8 cellular contexts compared by ENCODE assay signal in the genomic region with DNA sequence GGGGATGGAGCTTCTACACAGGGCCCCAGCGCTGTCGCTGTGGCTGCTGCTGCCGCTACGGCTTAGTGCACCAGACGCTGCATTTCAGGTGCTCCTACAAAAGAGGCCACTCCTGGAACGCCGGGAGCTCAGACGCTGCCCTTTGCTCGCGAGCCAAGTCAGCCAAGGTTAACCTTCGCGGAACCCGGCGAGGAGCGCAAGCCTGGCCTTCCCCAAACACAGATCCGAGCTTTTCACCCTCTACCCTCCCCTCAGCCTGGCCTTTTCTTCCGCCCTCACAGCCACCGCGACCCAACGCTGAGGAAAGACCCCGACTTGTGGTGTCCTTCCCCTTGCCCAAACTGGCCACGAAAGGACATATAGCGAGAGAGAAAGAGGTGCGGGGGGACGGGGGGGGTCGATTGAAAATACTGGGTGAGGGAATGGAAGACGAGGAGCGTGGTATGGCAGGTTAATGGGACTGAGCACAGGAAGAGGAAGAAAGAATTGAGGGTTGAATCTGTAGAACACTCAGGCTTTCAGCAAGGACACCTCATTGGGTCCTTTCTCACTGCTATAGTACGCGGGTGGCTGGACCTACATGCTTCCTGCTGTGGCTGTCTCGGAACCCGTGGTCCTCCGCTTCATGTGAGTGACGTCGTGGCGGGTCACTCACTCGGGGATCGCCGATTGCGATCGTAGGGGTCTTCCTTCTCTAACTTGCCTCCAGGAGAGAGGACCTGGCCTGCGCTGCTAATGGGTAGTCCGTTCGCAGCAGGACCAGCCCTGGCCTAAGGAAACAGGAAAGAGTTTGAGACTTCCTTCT.
DNase-seq lines count a peak whose midpoint lies in the region; ATAC-seq and TF ChIP-seq lines count a peak whose summit lies in the region.

TSS of gene AIMP1 (plus strand) at position 583 of the 805 bp plus-strand sequence. CDS start 8,460 bp downstream, outside the sequence.
TSS of gene TBCK (minus strand) at position 242 of the 805 bp plus-strand sequence. CDS start 7,249 bp downstream, outside the sequence.

- H3K27me3 ChIP-seq in OCI-LY3 (ENCODE audit: low read depth, low read length): no peaks in the 10 kb centered on the region

- H3K9ac ChIP-seq in OCI-LY3 (ENCODE audit: low read length): peak within 1 kb of the TSS; percentile 96

- no peaks in the 10 kb centered on the region for H3K9me3 ChIP-seq in OCI-LY3 (ENCODE audit: insufficient read depth, low read length)

- TF ChIP-seq CTCF in OCI-LY3 (IDR thresholded peaks at IDR 0.05; ENCODE audit: low read depth, low read length) (no peak), epithelial cell of esophagus (IDR thresholded peaks at IDR 0.05; ENCODE audit: insufficient read depth, low read depth, low read length, missing control alignments) (no peak)

- H3K4me3 ChIP-seq in OCI-LY3 (ENCODE audit: low read length) (peak within 1 kb of the TSS; percentile 98), epithelial cell of esophagus (ENCODE audit: low read length) (peak within 1 kb of the TSS; percentile 69)

- peak; percentile 91 for ATAC-seq in GM21528 (IDR thresholded peaks at IDR 0.05; ENCODE audit: low FRiP score, unreplicated experiment)

- H2AFZ ChIP-seq in OCI-LY3 (ENCODE audit: low read depth, low read length): peak within 1 kb of the TSS; percentile 88

- H3K27ac ChIP-seq in OCI-LY3 (ENCODE audit: low read length): peak within 1 kb of the TSS; percentile 83

- H3K4me1 ChIP-seq in OCI-LY3 (ENCODE audit: low read length): peaks cover 29% of the 10 kb centered on the region

- no peaks in the 10 kb centered on the region for H4K20me1 ChIP-seq in OCI-LY3 (ENCODE audit: insufficient read depth, low read length)

- peaks cover 80% of the 10 kb centered on the region for H3K79me2 ChIP-seq in OCI-LY3 (ENCODE audit: low read length)

- DNase-seq in DMS 273 treated with DMSO at 0.1 percent for 48 hours (lab: John Stamatoyannopoulos, UW) (peak; percentile 52), HuH-7.5 (ENCODE audit: low spot score) (peak; percentile 62), activated T-cell treated with anti-CD3 and anti-CD28 coated beads for 1 hour (ENCODE audit: low read depth) (peak; percentile 79), epithelial cell of esophagus (ENCODE audit: low read depth) (peak; percentile 89), middle frontal gyrus (ENCODE audit: extremely low spot score, low spot score) (peak; percentile 77)
- DNase-seq in stimulated activated CD8-positive, alpha-beta memory T cell treated with anti-CD3 and anti-CD28 coated beads, Interleukin-2, amount 100 ng/mL, for 48 hours (ENCODE audit: low read depth in 2 of 2): peak; percentile 67 to 77

- peak within 1 kb of the TSS; percentile 97 for H3K4me2 ChIP-seq in OCI-LY3 (ENCODE audit: low read length)

- peaks cover 16% of the 10 kb centered on the region for H3K36me3 ChIP-seq in OCI-LY3 (replicated peaks; ENCODE audit: low read depth, low read length)

Comparison
In these comparisons a context has a peak if more than half of its experiments do, and no peak if none do; other contexts are left out.
1. Peak in every context shown above with its lines: DNase-seq, ATAC-seq, H3K4me3 ChIP-seq and H3K27ac ChIP-seq.